In the genomic region with DNA sequence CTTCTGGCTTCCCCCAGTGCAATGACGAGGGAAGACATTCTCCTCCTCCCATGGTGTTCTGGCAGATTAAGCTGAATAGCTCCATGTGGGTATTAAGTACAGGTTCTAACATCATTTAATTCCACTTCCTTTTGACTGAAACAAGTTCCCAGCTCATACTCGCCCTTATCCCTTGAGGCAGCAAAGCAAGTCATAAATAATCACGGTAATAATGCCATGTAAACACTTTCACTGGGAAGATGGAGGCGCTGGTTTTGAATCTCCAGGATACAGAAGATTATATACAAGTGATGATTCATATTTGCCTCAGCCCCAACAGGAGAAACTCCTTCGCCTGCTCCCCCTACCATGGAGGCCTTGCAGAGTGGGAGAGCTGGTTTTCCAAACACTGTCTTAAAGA, we compare ENCODE assay signal across 19 cellular contexts.
DNase-seq lines count a peak whose midpoint lies in the region; ATAC-seq, FAIRE-seq and TF ChIP-seq lines count a peak whose summit lies in the region.
"Had no signal": no experiment of that assay in that cellular context is flagged by ENCODE, and none has a peak within 500 bp of the region (broad histone marks: within the 10 kb centered on the region; RNA-seq: fewer than 3 reads in every experiment).

No MANE protein-coding gene starts in this region.

- no peak for FAIRE-seq in GM12892 (lab: Jason Lieb, UNC)

- H3K4me3 ChIP-seq in breast epithelium = no peak overlapping the region
- H3K4me3 ChIP-seq: right atrium auricular region had no signal

- H3K9me3 ChIP-seq in breast epithelium = no peaks in the 10 kb centered on the region
- H3K9me3 ChIP-seq: right atrium auricular region had no signal

- no peaks in the 10 kb centered on the region for H3K4me1 ChIP-seq in breast epithelium
- H3K4me1 ChIP-seq: right atrium auricular region had no signal

- peak overlapping the region; percentile 58 to 66 for H3K27ac ChIP-seq in breast epithelium
- H3K27ac ChIP-seq: right atrium auricular region had no signal

- no peaks in the 10 kb centered on the region for H3K36me3 ChIP-seq in breast epithelium
- H3K36me3 ChIP-seq: right atrium auricular region had no signal

- no peak for ATAC-seq in HG02970 (IDR thresholded peaks at IDR 0.05; ENCODE audit: low FRiP score, unreplicated experiment)
- ATAC-seq: left colon; stimulated activated naive B cell treated with anti-CD40 and anti-IgM and Interleukin-4, amounts not matched to agents 10 μg/mL and 1 μg/mL and 100 μg/mL, for 72 hours had no signal

- TF ChIP-seq CTCF in breast epithelium (IDR thresholded peaks at IDR 0.05) (no peak), mesothelial cell of epicardium (IDR thresholded peaks at IDR 0.05; ENCODE audit: unreplicated experiment) (no peak)

- H3K36me3 Mint-ChIP-seq in mesothelial cell of epicardium = no peaks in the 10 kb centered on the region
- H3K36me3 Mint-ChIP-seq: CD14-positive monocyte; IgD-negative memory B cell; stimulated activated naive B cell treated with anti-CD40 and anti-IgM and Interleukin-4, amounts not matched to agents 10 μg/mL and 1 μg/mL and 100 μg/mL, for 72 hours had no signal

- H3K27ac Mint-ChIP-seq in mesothelial cell of epicardium = peak overlapping the region; percentile 35
- H3K27ac Mint-ChIP-seq: IgD-negative memory B cell; stimulated activated naive B cell treated with anti-CD40 and anti-IgM and Interleukin-4, amounts not matched to agents 10 μg/mL and 1 μg/mL and 100 μg/mL, for 72 hours had no signal

- DNase-seq in EH (ENCODE audit: low read depth) (peak; percentile 63), M059J (ENCODE audit: low read depth) (peak; percentile 63), breast epithelium (ENCODE audit: low spot score in 2 of 2) (peak; percentile 44 to 45), mesothelial cell of epicardium (ENCODE audit: low spot score in 2 of 2, unreplicated experiment in 2 of 2) (peak in 1 of 2 experiments; percentile 36), kidney tubule cell (ENCODE audit: low spot score) (no peak), GM12892 (ENCODE audit: insufficient read length) (no peak), Kasumi-1 (lab: John Stamatoyannopoulos, UW) (no peak)
- DNase-seq: activated CD4-positive, CD25-positive, alpha-beta regulatory T cell; activated T-cell treated with anti-CD3 and anti-CD28 coated beads, Interleukin-2, amount 50 U/mL, for 48 hours; effector CD4-positive, alpha-beta T cell; glutamatergic neuron; left colon; NCI-H187; stimulated activated CD4-positive, alpha-beta T cell treated with anti-CD3 and anti-CD28 coated beads, Interleukin-4, amount 100 ng/mL, for 1 hour; stimulated activated naive B cell treated with anti-CD40 and anti-IgM and Interleukin-4, amounts not matched to agents 10 μg/mL and 1 μg/mL and 100 μg/mL, for 72 hours had no signal

- H3K9me3 Mint-ChIP-seq in mesothelial cell of epicardium = no peaks in the 10 kb centered on the region
- H3K9me3 Mint-ChIP-seq: CD14-positive monocyte; IgD-negative memory B cell; stimulated activated naive B cell treated with anti-CD40 and anti-IgM and Interleukin-4, amounts not matched to agents 10 μg/mL and 1 μg/mL and 100 μg/mL, for 72 hours had no signal

- TF ChIP-seq POLR2A in breast epithelium (IDR thresholded peaks at IDR 0.05) (no peak), GM12892 (IDR thresholded peaks at IDR 0.05; ENCODE audit: low read depth, low read length) (no peak)

- H3K4me3 Mint-ChIP-seq in mesothelial cell of epicardium = no peak overlapping the region
- H3K4me3 Mint-ChIP-seq: CD14-positive monocyte; IgD-negative memory B cell; stimulated activated naive B cell treated with anti-CD40 and anti-IgM and Interleukin-4, amounts not matched to agents 10 μg/mL and 1 μg/mL and 100 μg/mL, for 72 hours had no signal

- intact Hi-C loops in breast epithelium (cut with DNase I; ENCODE audit: low total_unique reads) = no loop called here

- peaks cover 32% of the 10 kb centered on the region for H3K4me1 Mint-ChIP-seq in mesothelial cell of epicardium
- H3K4me1 Mint-ChIP-seq: CD14-positive monocyte; IgD-negative memory B cell; stimulated activated naive B cell treated with anti-CD40 and anti-IgM and Interleukin-4, amounts not matched to agents 10 μg/mL and 1 μg/mL and 100 μg/mL, for 72 hours had no signal

- H3K27me3 ChIP-seq in breast epithelium = no peaks in the 10 kb centered on the region
- H3K27me3 ChIP-seq: right atrium auricular region had no signal

- H3K27me3 Mint-ChIP-seq in mesothelial cell of epicardium (ENCODE audit: low read depth) = peaks cover 8% of the 10 kb centered on the region

Comparison
In these comparisons a context has a peak if more than half of its experiments do, and no peak if none do; other contexts are left out.
1. DNase-seq: peak in EH (single experiment), M059J (single experiment) and breast epithelium (2 of 2); none in kidney tubule cell (single experiment), GM12892 (single experiment) and Kasumi-1 (0 of 2).